21 cellular contexts compared by ENCODE assay signal in the genomic region with DNA sequence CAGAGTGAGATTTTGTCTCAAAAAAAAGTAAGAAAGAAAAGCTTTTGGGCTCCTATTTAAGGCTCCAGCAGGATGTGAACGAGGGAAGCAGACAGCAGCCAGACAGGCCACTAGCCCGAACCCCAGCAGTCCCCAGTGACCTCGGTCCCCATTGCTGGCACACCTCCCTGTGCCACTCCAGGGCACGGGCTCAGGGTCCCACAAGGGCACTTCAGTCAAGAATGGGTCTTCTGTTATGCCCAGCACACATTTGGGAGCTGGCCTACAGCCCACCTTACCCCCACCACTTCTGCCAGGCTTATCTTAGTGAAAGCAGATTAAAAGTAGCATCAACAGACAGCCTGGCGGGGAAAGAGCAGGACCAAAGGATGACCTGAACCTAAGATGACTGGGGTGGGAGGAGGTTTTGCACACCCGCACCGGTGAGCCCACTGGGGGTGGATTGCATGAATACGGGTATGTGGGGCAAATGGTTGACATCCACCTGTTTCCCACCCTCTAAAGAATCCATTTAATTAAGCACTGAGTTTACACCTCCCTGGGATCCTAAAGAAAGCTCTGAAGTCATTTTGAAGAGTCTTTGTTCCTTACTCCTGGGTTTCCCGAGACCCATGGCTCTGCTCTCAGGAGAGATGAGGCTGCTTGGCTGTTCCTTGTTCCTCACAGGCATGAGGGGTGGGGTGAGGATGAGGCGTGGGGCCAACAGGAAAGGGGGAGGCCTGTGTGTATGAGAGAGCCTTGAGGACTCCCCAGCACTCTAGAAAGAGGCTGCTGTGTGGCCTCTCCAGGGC. TPM values are rescaled to one million over a fixed set of nuclear protein-coding genes. Genes with fewer than 3 reads are reported as not detected.
"Had no signal": no experiment of that assay in that cellular context is flagged by ENCODE, and none has a peak within 500 bp of the region (broad histone marks: within the 10 kb centered on the region; RNA-seq: fewer than 3 reads in every experiment).

No MANE protein-coding gene starts in this region.

- H3K27ac Mint-ChIP-seq: activated CD4-positive, alpha-beta T cell treated with anti-CD3 and anti-CD28 coated beads, Interleukin-2, amount 10 ng/mL, durations not matched to agents 24 days and 14 days; activated CD8-positive, alpha-beta T cell treated with anti-CD3 and anti-CD28 coated beads for 36 hours; activated naive CD4-positive, alpha-beta T cell treated with anti-CD3 and anti-CD28 coated beads, Interleukin-2, amount 50 U/mL, for 24 hours; effector memory CD8-positive, alpha-beta T cell; natural killer cell treated with Interleukin-12 subunit alpha and Interleukin-12 subunit beta and Interleukin-15 and Interleukin-18, amount 100 ng/mL, for 72 hours; T-helper 2 cell treated with Interferon-gamma antibody and Interleukin-4, amounts not matched to agents 5 μg/mL and 100 μg/mL, for 36 hours had no signal

- DNase-seq: activated CD4-positive, alpha-beta T cell treated with anti-CD3 and anti-CD28 coated beads, Interleukin-2, amount 10 ng/mL, durations not matched to agents 24 days and 14 days; activated CD4-positive, CD25-positive, alpha-beta regulatory T cell; activated CD8-positive, alpha-beta T cell treated with anti-CD3 and anti-CD28 coated beads for 36 hours; activated T-cell treated with anti-CD3 and anti-CD28 coated beads, Interleukin-2, amount 50 U/mL, for 4 hours; amniotic stem cell; dermis blood vessel endothelial cell; effector memory CD8-positive, alpha-beta T cell; foreskin fibroblast; right cardiac atrium; stimulated activated naive CD8-positive, alpha-beta T cell treated with anti-CD3 and anti-CD28 coated beads, Interleukin-15, Interleukin-2, amounts not matched to agents 100 U/mL and 50 U/mL, for 24 hours; trophoblast cell had no signal

- H3K36me3 Mint-ChIP-seq: activated naive CD4-positive, alpha-beta T cell treated with anti-CD3 and anti-CD28 coated beads, Interleukin-2, amount 50 U/mL, for 24 hours; natural killer cell treated with Interleukin-12 subunit alpha and Interleukin-12 subunit beta and Interleukin-15 and Interleukin-18, amount 100 ng/mL, for 72 hours had no signal

- H3K4me1 ChIP-seq: prostate gland had no signal

- H2AFZ ChIP-seq: hepatocyte had no signal

- H3K27me3 ChIP-seq: cardiac muscle cell, hepatocyte had no signal

- H3K27me3 Mint-ChIP-seq: activated CD8-positive, alpha-beta T cell treated with anti-CD3 and anti-CD28 coated beads for 36 hours; activated naive CD4-positive, alpha-beta T cell treated with anti-CD3 and anti-CD28 coated beads, Interleukin-2, amount 50 U/mL, for 24 hours had no signal

- H3K36me3 ChIP-seq: cardiac muscle cell, prostate gland had no signal

- H3K4me3 ChIP-seq: cardiac muscle cell, hepatocyte, prostate gland, skin epidermis had no signal

- H3K4me3 Mint-ChIP-seq: activated CD4-positive, alpha-beta T cell treated with anti-CD3 and anti-CD28 coated beads, Interleukin-2, amount 10 ng/mL, durations not matched to agents 24 days and 14 days; activated CD8-positive, alpha-beta T cell treated with anti-CD3 and anti-CD28 coated beads for 36 hours; activated naive CD4-positive, alpha-beta T cell treated with anti-CD3 and anti-CD28 coated beads, Interleukin-2, amount 50 U/mL, for 24 hours; activated T-cell treated with anti-CD3 and anti-CD28 coated beads, Interleukin-2, amount 50 U/mL, for 4 hours; effector memory CD8-positive, alpha-beta T cell; natural killer cell treated with Interleukin-12 subunit alpha and Interleukin-12 subunit beta and Interleukin-15 and Interleukin-18, amount 100 ng/mL, for 72 hours; T-helper 2 cell treated with Interferon-gamma antibody and Interleukin-4, amounts not matched to agents 5 μg/mL and 100 μg/mL, for 36 hours had no signal

- H3K4me2 ChIP-seq: hepatocyte had no signal

- ATAC-seq: activated CD8-positive, alpha-beta T cell treated with anti-CD3 and anti-CD28 coated beads for 36 hours; activated T-cell treated with anti-CD3 and anti-CD28 coated beads, Interleukin-2, amount 50 U/mL, for 4 hours; effector memory CD8-positive, alpha-beta T cell; natural killer cell treated with Interleukin-12 subunit alpha and Interleukin-12 subunit beta and Interleukin-15 and Interleukin-18, amount 100 ng/mL, for 72 hours; right cardiac atrium; stimulated activated naive CD8-positive, alpha-beta T cell treated with anti-CD3 and anti-CD28 coated beads, Interleukin-15, Interleukin-2, amounts not matched to agents 100 U/mL and 50 U/mL, for 24 hours had no signal

- H3K4me1 Mint-ChIP-seq: activated CD4-positive, alpha-beta T cell treated with anti-CD3 and anti-CD28 coated beads, Interleukin-2, amount 10 ng/mL, durations not matched to agents 24 days and 14 days; activated naive CD4-positive, alpha-beta T cell treated with anti-CD3 and anti-CD28 coated beads, Interleukin-2, amount 50 U/mL, for 24 hours had no signal

- H3K27ac ChIP-seq: cardiac muscle cell, epithelial cell of prostate, hepatocyte, prostate gland had no signal

- H3K9me3 Mint-ChIP-seq: activated CD4-positive, alpha-beta T cell treated with anti-CD3 and anti-CD28 coated beads, Interleukin-2, amount 10 ng/mL, durations not matched to agents 24 days and 14 days; activated CD8-positive, alpha-beta T cell treated with anti-CD3 and anti-CD28 coated beads for 36 hours; activated naive CD4-positive, alpha-beta T cell treated with anti-CD3 and anti-CD28 coated beads, Interleukin-2, amount 50 U/mL, for 24 hours; activated T-cell treated with anti-CD3 and anti-CD28 coated beads, Interleukin-2, amount 50 U/mL, for 4 hours; effector memory CD8-positive, alpha-beta T cell; natural killer cell treated with Interleukin-12 subunit alpha and Interleukin-12 subunit beta and Interleukin-15 and Interleukin-18, amount 100 ng/mL, for 72 hours; T-helper 2 cell treated with Interferon-gamma antibody and Interleukin-4, amounts not matched to agents 5 μg/mL and 100 μg/mL, for 36 hours had no signal

- H3K9me3 ChIP-seq: prostate gland had no signal

RNA-seq across cellular contexts. Expression of a gene that starts 4.7 kb away (rescaled TPM):
- total RNA-seq: activated CD4-positive, alpha-beta T cell treated with anti-CD3 and anti-CD28 coated beads, Interleukin-2, amount 10 ng/mL, durations not matched to agents 24 days and 14 days; activated CD8-positive, alpha-beta T cell treated with anti-CD3 and anti-CD28 coated beads for 36 hours; activated T-cell treated with anti-CD3 and anti-CD28 coated beads, Interleukin-2, amount 50 U/mL, for 4 hours; cardiac muscle cell had no signal

RNA-seq across cellular contexts. Expression of a gene that starts 6.2 kb away (rescaled TPM):
- total RNA-seq: activated CD4-positive, alpha-beta T cell treated with anti-CD3 and anti-CD28 coated beads, Interleukin-2, amount 10 ng/mL, durations not matched to agents 24 days and 14 days; activated CD8-positive, alpha-beta T cell treated with anti-CD3 and anti-CD28 coated beads for 36 hours; activated T-cell treated with anti-CD3 and anti-CD28 coated beads, Interleukin-2, amount 50 U/mL, for 4 hours; dermis blood vessel endothelial cell; glomerular endothelial cell; hepatocyte; lower leg skin; natural killer cell treated with Interleukin-12 subunit alpha and Interleukin-12 subunit beta and Interleukin-15 and Interleukin-18, amount 100 ng/mL, for 72 hours; right cardiac atrium had no signal

RNA-seq across cellular contexts. Expression of a gene that starts 47.7 kb away (rescaled TPM):
- total RNA-seq: glomerular endothelial cell had no signal
- polyA plus RNA-seq: cardiac muscle cell had no signal

RNA-seq across cellular contexts. Expression of a gene that starts 54.3 kb away (rescaled TPM):
- total RNA-seq: activated CD4-positive, alpha-beta T cell treated with anti-CD3 and anti-CD28 coated beads, Interleukin-2, amount 10 ng/mL, durations not matched to agents 24 days and 14 days; activated CD8-positive, alpha-beta T cell treated with anti-CD3 and anti-CD28 coated beads for 36 hours; dermis blood vessel endothelial cell; glomerular endothelial cell; natural killer cell treated with Interleukin-12 subunit alpha and Interleukin-12 subunit beta and Interleukin-15 and Interleukin-18, amount 100 ng/mL, for 72 hours had no signal
